31 cellular contexts compared by ENCODE assay signal in the genomic region with DNA sequence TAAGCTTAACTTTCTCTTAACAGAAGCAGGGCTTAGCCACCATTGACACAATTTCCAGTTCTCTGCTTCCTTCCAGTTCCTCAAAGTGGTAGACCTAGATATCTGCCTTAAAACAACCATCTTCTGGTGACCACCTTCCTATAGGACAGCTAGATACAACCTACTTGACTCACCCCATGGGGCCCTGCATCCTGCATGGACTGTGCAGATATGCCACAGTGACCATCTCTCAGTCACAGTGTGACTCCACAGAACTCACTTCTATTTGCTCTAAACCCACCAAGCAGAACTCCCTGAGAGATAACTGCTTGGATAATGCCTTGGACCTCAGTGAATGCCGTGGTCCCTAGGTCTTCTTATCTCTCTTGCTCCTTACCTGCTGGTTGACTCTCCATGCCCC.
"Had no signal": no experiment of that assay in that cellular context is flagged by ENCODE, and none has a peak within 500 bp of the region (broad histone marks: within the 10 kb centered on the region; RNA-seq: fewer than 3 reads in every experiment).

No MANE protein-coding gene starts in this region.

- ATAC-seq: activated naive CD4-positive, alpha-beta T cell treated with anti-CD3 and anti-CD28 coated beads, Interleukin-2, amount 50 U/mL, for 72 hours; activated naive CD8-positive, alpha-beta T cell treated with anti-CD3 and anti-CD28 coated beads, Interleukin-2, amount 50 U/mL, for 24 hours; activated T-cell treated with anti-CD3 and anti-CD28 coated beads, Interleukin-2, amount 50 U/mL, for 4 hours; activated T-cell treated with anti-CD3 and anti-CD28 coated beads, Interleukin-2, amount 50 U/mL, for 72 hours; activated T-helper 17 cell treated with anti-CD3 and anti-CD28 coated beads, Interleukin-2, amount 50 U/mL, for 72 hours; body of pancreas had no signal

- H3K27ac ChIP-seq: adrenal gland, ascending aorta, body of pancreas, brain microvascular endothelial cell, breast epithelium, cardiac muscle cell had no signal

- H3K4me3 ChIP-seq: adrenal gland, ascending aorta, body of pancreas, breast epithelium, cardiac muscle cell had no signal

- DNase-seq: activated effector memory CD4-positive, alpha-beta T cell treated with anti-CD3 and anti-CD28 coated beads, Interleukin-2, amount 50 U/mL, for 16 hours; activated effector memory CD4-positive, alpha-beta T cell treated with Interleukin-2 at 50 U/mL for 16 hours; activated gamma-delta T cell; activated gamma-delta T cell treated with Interleukin-2 at 50 U/mL for 16 hours; activated naive CD4-positive, alpha-beta T cell; activated naive CD4-positive, alpha-beta T cell treated with anti-CD3 and anti-CD28 coated beads for 36 hours; activated naive CD4-positive, alpha-beta T cell treated with anti-CD3 and anti-CD28 coated beads, Interleukin-2, amount 10 ng/mL, durations not matched to agents 7 days and 5 days; activated naive CD4-positive, alpha-beta T cell treated with anti-CD3 and anti-CD28 coated beads, Interleukin-2, amount 50 U/mL, for 16 hours; activated naive CD4-positive, alpha-beta T cell treated with Interleukin-2 at 50 U/mL for 16 hours; activated naive CD8-positive, alpha-beta T cell treated with anti-CD3 and anti-CD28 coated beads for 36 hours; activated naive CD8-positive, alpha-beta T cell treated with anti-CD3 and anti-CD28 coated beads, Interleukin-2, amount 10 ng/mL, durations not matched to agents 7 days and 5 days; activated naive CD8-positive, alpha-beta T cell treated with anti-CD3 and anti-CD28 coated beads, Interleukin-2, amount 50 U/mL, for 24 hours; activated T-cell treated with anti-CD3 and anti-CD28 coated beads, Interleukin-2, amount 50 U/mL, for 24 hours; activated T-cell treated with anti-CD3 and anti-CD28 coated beads, Interleukin-2, amount 50 U/mL, for 4 hours; activated T-cell treated with anti-CD3 and anti-CD28 coated beads, Interleukin-2, amount 50 U/mL, for 48 hours; activated T-cell treated with anti-CD3 and anti-CD28 coated beads, Interleukin-2, amount 50 U/mL, for 72 hours; adrenal gland; amniotic stem cell; amygdala; anterior cingulate cortex; aorta; body of pancreas; brain microvascular endothelial cell; caudate nucleus; central memory CD4-positive, alpha-beta T cell; cerebellar nuclear complex had no signal
